1 cellular context compared by ENCODE assay signal in the genomic region with DNA sequence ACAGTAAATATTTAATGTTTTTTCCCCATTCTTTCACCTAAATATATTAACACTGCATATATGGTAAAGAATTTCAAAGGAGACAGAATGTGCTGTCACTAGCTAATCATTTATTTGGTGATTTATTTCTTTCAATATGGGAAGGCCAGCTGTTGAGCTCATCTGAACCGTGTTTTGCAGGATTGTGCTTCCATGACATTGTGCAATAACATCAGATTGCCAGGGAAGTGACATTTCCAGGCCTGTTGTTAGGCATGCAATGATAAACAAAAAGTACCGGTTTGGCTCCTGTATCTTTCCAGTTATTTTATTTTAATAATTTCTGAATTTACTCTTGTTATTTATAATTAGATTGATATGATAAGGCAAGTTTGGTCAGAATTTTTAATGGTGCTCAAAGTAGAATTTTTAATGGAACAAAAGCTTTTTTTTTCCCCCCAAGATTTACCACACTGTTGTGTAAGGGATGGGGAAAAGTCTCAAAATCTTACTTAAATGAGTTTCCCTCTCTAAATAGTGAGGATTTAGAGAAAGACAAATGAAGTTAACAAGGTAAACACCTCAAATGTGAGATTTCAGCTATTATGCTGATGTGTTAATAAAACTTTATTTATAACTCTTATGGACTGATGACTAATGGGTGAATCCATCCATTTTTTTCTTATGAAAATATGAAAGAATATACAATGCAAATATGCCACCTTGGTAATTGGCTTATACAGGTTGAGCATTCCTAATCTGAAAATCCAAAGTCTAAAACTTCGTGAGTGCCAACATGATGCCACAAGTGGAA.
A peak's percentile ranks its signal among the peaks of the same experiment; 100 is the strongest.
TF ChIP-seq lines count a peak whose summit lies in the region.

No MANE protein-coding gene starts in this region.

TF ChIP-seq in HepG2, 621 proteins besides CTCF, POLR2A, EP300 and RAD21:
- TF ChIP-seq ZNF678 (CRISPR knock-in tag; IDR thresholded peaks at IDR 0.05) (no peak), CEBPB (IDR thresholded peaks at IDR 0.05; ENCODE audit: borderline replicate concordance, low read depth, low read length) (peak; percentile 79)
- TF ChIP-seq, protein P1, sequence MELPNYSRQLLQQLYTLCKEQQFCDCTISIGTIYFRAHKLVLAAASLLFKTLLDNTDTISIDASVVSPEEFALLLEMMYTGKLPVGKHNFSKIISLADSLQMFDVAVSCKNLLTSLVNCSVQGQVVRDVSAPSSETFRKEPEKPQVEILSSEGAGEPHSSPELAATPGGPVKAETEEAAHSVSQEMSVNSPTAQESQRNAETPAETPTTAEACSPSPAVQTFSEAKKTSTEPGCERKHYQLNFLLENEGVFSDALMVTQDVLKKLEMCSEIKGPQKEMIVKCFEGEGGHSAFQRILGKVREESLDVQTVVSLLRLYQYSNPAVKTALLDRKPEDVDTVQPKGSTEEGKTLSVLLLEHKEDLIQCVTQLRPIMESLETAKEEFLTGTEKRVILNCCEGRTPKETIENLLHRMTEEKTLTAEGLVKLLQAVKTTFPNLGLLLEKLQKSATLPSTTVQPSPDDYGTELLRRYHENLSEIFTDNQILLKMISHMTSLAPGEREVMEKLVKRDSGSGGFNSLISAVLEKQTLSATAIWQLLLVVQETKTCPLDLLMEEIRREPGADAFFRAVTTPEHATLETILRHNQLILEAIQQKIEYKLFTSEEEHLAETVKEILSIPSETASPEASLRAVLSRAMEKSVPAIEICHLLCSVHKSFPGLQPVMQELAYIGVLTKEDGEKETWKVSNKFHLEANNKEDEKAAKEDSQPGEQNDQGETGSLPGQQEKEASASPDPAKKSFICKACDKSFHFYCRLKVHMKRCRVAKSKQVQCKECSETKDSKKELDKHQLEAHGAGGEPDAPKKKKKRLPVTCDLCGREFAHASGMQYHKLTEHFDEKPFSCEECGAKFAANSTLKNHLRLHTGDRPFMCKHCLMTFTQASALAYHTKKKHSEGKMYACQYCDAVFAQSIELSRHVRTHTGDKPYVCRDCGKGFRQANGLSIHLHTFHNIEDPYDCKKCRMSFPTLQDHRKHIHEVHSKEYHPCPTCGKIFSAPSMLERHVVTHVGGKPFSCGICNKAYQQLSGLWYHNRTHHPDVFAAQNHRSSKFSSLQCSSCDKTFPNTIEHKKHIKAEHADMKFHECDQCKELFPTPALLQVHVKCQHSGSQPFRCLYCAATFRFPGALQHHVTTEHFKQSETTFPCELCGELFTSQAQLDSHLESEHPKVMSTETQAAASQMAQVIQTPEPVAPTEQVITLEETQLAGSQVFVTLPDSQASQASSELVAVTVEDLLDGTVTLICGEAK (IDR thresholded peaks at IDR 0.05), result peak; percentile 49
- TF ChIP-seq, protein P1 (CRISPR knock-in tag; IDR thresholded peaks at IDR 0.05), result no peak; the same call in 1 of the 2 replicates
